1 cellular context compared by ENCODE assay signal in genomic region chr6:151722342-151722741, GRCh38.
TF ChIP-seq lines count a peak whose summit lies in the region.

No MANE protein-coding gene starts in this region.

TF ChIP-seq in GM12878, 131 proteins besides CTCF, POLR2A, EP300 and RAD21 (continued from another document):
- no peak for TF ChIP-seq ZBTB4 (CRISPR knock-in tag; IDR thresholded peaks at IDR 0.05)
- TF ChIP-seq IKZF1 (conservative IDR thresholded peaks at IDR 0.05), result peak; percentile 62
- TF ChIP-seq SMAD5 (IDR thresholded peaks at IDR 0.05; ENCODE audit: low read depth), result no peak
- TF ChIP-seq CHD2 (IDR thresholded peaks at IDR 0.05; ENCODE audit: borderline replicate concordance, low read depth, low read length), result no peak
- peak; percentile 39; the same call in 1 of the 2 replicates for TF ChIP-seq PAX5 (IDR thresholded peaks at IDR 0.05; ENCODE audit: borderline replicate concordance, low read depth, low read length)
- TF ChIP-seq BHLHE40 (IDR thresholded peaks at IDR 0.05; ENCODE audit: borderline replicate concordance in 1 of 2, low read depth in 2 of 2, low read length in 1 of 2), result peak; percentile 53 to 62; a peak in 2 of 4 replicates
- peak; percentile 44 to 57; a peak in 2 of 4 replicates for TF ChIP-seq IKZF2 (IDR thresholded peaks at IDR 0.05)
